Comparison of ENCODE assay signal across 8 cellular contexts in the genomic region with DNA sequence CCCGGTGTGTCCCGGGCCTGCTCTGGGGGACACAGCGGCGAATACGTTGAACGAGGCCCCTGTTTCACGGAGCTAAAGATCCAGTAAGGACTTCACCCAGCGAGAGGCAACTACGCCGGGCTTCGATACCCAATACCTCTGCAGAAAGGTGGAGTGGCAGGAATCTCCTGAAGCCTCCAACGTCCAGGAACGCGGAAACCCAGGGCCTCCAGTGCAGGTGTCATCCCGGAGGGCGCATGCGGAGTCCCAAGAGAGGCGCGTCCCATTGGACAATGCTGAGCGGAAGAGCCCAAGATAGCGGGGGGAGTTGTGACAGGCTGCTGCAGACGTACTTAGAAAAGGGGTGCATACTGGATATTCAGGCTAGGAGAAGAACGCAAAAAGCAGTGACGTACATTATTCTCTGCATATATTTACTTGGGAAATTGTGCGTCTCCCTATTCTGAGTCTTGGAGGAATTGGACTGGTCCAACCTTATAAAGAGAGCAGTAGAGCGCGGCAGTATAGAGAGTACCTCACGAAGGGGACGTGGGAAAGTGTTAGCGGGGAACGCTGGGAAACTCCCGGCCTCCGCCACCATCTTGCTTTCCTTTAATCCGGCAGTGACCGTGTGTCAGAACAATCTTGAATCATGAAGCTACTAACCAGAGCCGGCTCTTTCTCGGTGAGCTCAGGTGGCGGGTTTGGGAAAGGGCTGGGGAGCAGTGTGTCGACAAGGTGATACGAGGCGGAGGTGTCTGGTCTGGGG. TPM values are rescaled to one million over a fixed set of nuclear protein-coding genes. Genes with fewer than 3 reads are reported as not detected.
DNase-seq lines count a peak whose midpoint lies in the region; FAIRE-seq and TF ChIP-seq lines count a peak whose summit lies in the region.

A gene (plus strand): TSS at position 569 of the 748 bp plus-strand sequence. CDS start 63 bp downstream, at position 632.

- H2BK5ac ChIP-seq in neuronal stem cell (ENCODE audit: low read length) = no peak within 1 kb of the TSS

- no peak within 1 kb of the TSS for H4K8ac ChIP-seq in neuronal stem cell (ENCODE audit: low read depth, low read length)

- no peak within 1 kb of the TSS for H4K91ac ChIP-seq in neuronal stem cell (ENCODE audit: low read depth, low read length, poor library complexity)

- H3K23ac ChIP-seq in neuronal stem cell (ENCODE audit: low read depth, low read length, poor library complexity) = no peak within 1 kb of the TSS

- peak within 1 kb of the TSS; percentile 63 for H3K9ac ChIP-seq in neuronal stem cell (ENCODE audit: low read depth, low read length, poor library complexity)
- peak within 1 kb of the TSS; percentile 85 to 99 (median 95) for H3K9ac ChIP-seq in subcutaneous abdominal adipose tissue (ENCODE audit: low read length in 5 of 5)

- peak within 1 kb of the TSS; percentile 11 for H3K18ac ChIP-seq in neuronal stem cell (ENCODE audit: low read length)

- no peak within 1 kb of the TSS for H2BK12ac ChIP-seq in neuronal stem cell (ENCODE audit: low read length)

- peak; percentile 74 for DNase-seq in GM04503 (ENCODE audit: low read depth)
- peak; percentile 85 for DNase-seq in HFF-Myc (ENCODE audit: extremely low read depth, low read depth)
- peak; percentile 94 for DNase-seq in MV-4-11 (lab: John Stamatoyannopoulos, UW)
- peak; percentile 89 to 98 for DNase-seq in SJSA1 (ENCODE audit: low read depth in 1 of 2, low spot score in 2 of 2)
- DNase-seq in activated naive CD4-positive, alpha-beta T cell (lab: John Stamatoyannopoulos, UW) = peak; percentile 68 to 79 (median 74)
- peak; percentile 71 to 80 for DNase-seq in frontal cortex (ENCODE audit: low spot score in 2 of 2)
- DNase-seq in neuronal stem cell (ENCODE audit: low spot score) = peak; percentile 93

- no peak for TF ChIP-seq CTCF in HFF-Myc (IDR thresholded peaks at IDR 0.05; ENCODE audit: low read depth, low read length, missing control alignments)

- H3K4me3 ChIP-seq in HFF-Myc (replicated peaks; ENCODE audit: low read depth, low read length) (peak within 1 kb of the TSS; percentile 86), SJSA1 (peak within 1 kb of the TSS; percentile 63), neuronal stem cell (ENCODE audit: low read length in 2 of 2) (peak within 1 kb of the TSS; percentile 84 to 95), subcutaneous abdominal adipose tissue (ENCODE audit: low read depth in 1 of 5, low read length in 5 of 5) (peak within 1 kb of the TSS; percentile 83 to 99 (median 98))

- no peak within 1 kb of the TSS for H2BK120ac ChIP-seq in neuronal stem cell (ENCODE audit: low read depth, low read length)

- no peak for FAIRE-seq in frontal cortex (lab: Jason Lieb, UNC)

- H3K4me2 ChIP-seq in neuronal stem cell (ENCODE audit: insufficient read depth, low read length, poor library complexity, severe bottlenecking) = peak within 1 kb of the TSS; percentile 66

- WGBS in neuronal stem cell (ENCODE audit: extremely low coverage in 2 of 2, insufficient read length in 2 of 2, insufficient replicate concordance in 1 of 2), 2 donors = no CpG with 5 or more reads among the region's 41 CpGs

- H3K27me3 ChIP-seq in SJSA1 (replicated peaks) (no peaks in the 10 kb centered on the region), neuronal stem cell (ENCODE audit: control insufficient read depth in 3 of 3, insufficient read depth in 3 of 3, low read depth in 1 of 3, low read length in 3 of 3) (no peaks in the 10 kb centered on the region), subcutaneous abdominal adipose tissue (ENCODE audit: control insufficient read depth in 5 of 5, insufficient read depth in 4 of 5, low read length in 5 of 5) (no peaks in the 10 kb centered on the region)

- no peak within 1 kb of the TSS for H3K4ac ChIP-seq in neuronal stem cell (ENCODE audit: low read length)

- H3K14ac ChIP-seq in neuronal stem cell (ENCODE audit: low read length) = no peak within 1 kb of the TSS

- no peaks in the 10 kb centered on the region for H3K9me3 ChIP-seq in SJSA1 (replicated peaks)
- no peaks in the 10 kb centered on the region for H3K9me3 ChIP-seq in neuronal stem cell (replicated peaks in 1 of 2; ENCODE audit: control insufficient read depth in 2 of 2, insufficient read depth in 1 of 2, low read depth in 1 of 2, low read length in 2 of 2)
- H3K9me3 ChIP-seq in subcutaneous abdominal adipose tissue (ENCODE audit: control insufficient read depth in 5 of 5, low read length in 5 of 5) = no peaks in the 10 kb centered on the region

- H2AFZ ChIP-seq in neuronal stem cell (ENCODE audit: low read length) = peak within 1 kb of the TSS; percentile 84

- H3K79me1 ChIP-seq in neuronal stem cell (ENCODE audit: low read depth, low read length) = no peaks in the 10 kb centered on the region

- H2AK5ac ChIP-seq in neuronal stem cell (ENCODE audit: low read depth, low read length) = no peak within 1 kb of the TSS

- H3K4me1 ChIP-seq in SJSA1 (replicated peaks) = peaks cover 10% of the 10 kb centered on the region
- peaks cover 8% of the 10 kb centered on the region in 2 donors for H3K4me1 ChIP-seq in neuronal stem cell (ENCODE audit: control insufficient read depth in 2 of 2, insufficient read depth in 1 of 2, low read depth in 1 of 2, low read length in 2 of 2)
- H3K4me1 ChIP-seq in subcutaneous abdominal adipose tissue (ENCODE audit: control insufficient read depth in 5 of 5, insufficient read depth in 5 of 5, low read length in 5 of 5) = peaks cover 9 to 44% (median 42%) of the 10 kb centered on the region in 5 donors

- H3K36me3 ChIP-seq in SJSA1 = peaks cover 24% of the 10 kb centered on the region
- peaks cover 6 to 33% of the 10 kb centered on the region in 2 donors for H3K36me3 ChIP-seq in neuronal stem cell (replicated peaks in 1 of 2; ENCODE audit: control insufficient read depth in 2 of 2, insufficient read depth in 2 of 2, low read length in 2 of 2)
- H3K36me3 ChIP-seq in subcutaneous abdominal adipose tissue (ENCODE audit: control insufficient read depth in 5 of 5, insufficient read depth in 5 of 5, low read length in 5 of 5) = peaks cover 8 to 15% (median 12%) of the 10 kb centered on the region in 5 donors

- H3K27ac ChIP-seq in SJSA1 = peak within 1 kb of the TSS; percentile 99
- peak within 1 kb of the TSS; percentile 53 for H3K27ac ChIP-seq in neuronal stem cell (replicated peaks; ENCODE audit: low read length)
- peak within 1 kb of the TSS; percentile 93 for H3K27ac ChIP-seq in subcutaneous abdominal adipose tissue (ENCODE audit: low read depth, low read length)

- no peak within 1 kb of the TSS for H2BK15ac ChIP-seq in neuronal stem cell (ENCODE audit: low read length)

RNA-seq across cellular contexts. Expression of the gene that starts here (rescaled TPM):
- total RNA-seq in SJSA1 (2014; rRNA removed; shearing (Covaris generic)) = 147 and 167 TPM in 2 replicates
- 287 TPM for total RNA-seq in frontal cortex
- 113 TPM for polyA plus RNA-seq in neuronal stem cell (2013, experiment 1 of 2)
- polyA plus RNA-seq in neuronal stem cell (2013, experiment 2 of 2) = 119 TPM

Comparison
In these comparisons a context has a peak if more than half of its experiments do, and no peak if none do; other contexts are left out.
1. Peak in every context shown above with its lines: DNase-seq, H3K4me3 ChIP-seq and H3K27ac ChIP-seq.